In the genomic region with DNA sequence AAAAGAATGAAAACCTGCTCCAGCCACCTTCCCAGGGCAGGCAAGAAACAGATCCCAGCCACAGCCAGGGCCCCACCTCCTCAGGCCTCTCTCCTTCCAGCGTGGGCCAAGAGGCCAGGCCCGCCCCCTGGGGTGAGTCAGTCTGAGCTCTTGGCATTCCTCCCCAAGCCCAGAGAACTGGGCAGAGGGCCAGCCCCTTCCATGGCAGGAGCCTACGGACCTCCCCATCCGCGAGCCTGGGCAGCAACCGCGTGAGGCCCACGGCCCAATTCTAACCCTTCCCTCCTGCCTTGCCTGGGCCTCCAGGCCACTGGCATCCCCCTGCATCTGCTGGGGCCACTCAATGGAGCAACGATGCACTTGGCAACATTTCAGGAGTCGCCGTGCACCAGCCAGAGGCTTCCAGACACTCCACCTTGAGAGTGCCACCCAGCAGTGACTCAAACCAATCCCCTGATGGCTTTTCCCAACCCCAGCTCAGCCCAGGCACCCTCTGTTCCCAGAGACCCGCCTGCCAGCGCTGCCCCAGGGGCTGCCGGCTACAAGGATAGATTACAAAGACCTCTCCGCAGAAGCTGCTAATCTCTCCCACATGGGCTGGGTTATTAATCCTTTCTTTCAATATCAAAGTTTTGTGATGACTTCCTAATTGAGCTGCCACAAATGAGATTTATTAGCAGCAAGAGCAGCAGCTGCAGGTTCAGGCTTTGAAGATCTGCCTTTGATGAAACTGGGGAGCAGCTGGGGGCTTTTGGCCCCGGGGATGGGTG, we compare ENCODE assay signal across 8 cellular contexts.
A peak's percentile ranks its signal among the peaks of the same experiment; 100 is the strongest.
DNase-seq lines count a peak whose midpoint lies in the region; ATAC-seq and TF ChIP-seq lines count a peak whose summit lies in the region.

No MANE protein-coding gene starts in this region.

- peak overlapping the region; percentile 33 for H3K27ac Mint-ChIP-seq in activated naive CD4-positive, alpha-beta T cell treated with anti-CD3 and anti-CD28 coated beads, Interleukin-2, amount 10 ng/mL, durations not matched to agents 7 days and 5 days
- H3K27ac Mint-ChIP-seq in stimulated activated naive CD8-positive, alpha-beta T cell treated with anti-CD3 and anti-CD28 coated beads, Interleukin-15, Interleukin-2, amounts not matched to agents 100 ng/mL and 50 ng/mL, for 24 hours: peak overlapping the region; percentile 65

- H3K4me3 ChIP-seq in colonic mucosa: no peak overlapping the region
- H3K4me3 ChIP-seq in left lung: peak overlapping the region in 1 of 2 donors; percentile 27

- no peaks in the 10 kb centered on the region for H3K36me3 ChIP-seq in colonic mucosa
- H3K36me3 ChIP-seq in left lung: no peaks in the 10 kb centered on the region

- intact Hi-C loops in colonic mucosa (cut with DNase I): no loop called here
- intact Hi-C loops in left lung (cut with DNase I): no loop called here

- H3K36me3 Mint-ChIP-seq in activated naive CD4-positive, alpha-beta T cell treated with anti-CD3 and anti-CD28 coated beads, Interleukin-2, amount 10 ng/mL, durations not matched to agents 7 days and 5 days: peaks cover 75% of the 10 kb centered on the region
- H3K36me3 Mint-ChIP-seq in stimulated activated naive CD8-positive, alpha-beta T cell treated with anti-CD3 and anti-CD28 coated beads, Interleukin-15, Interleukin-2, amounts not matched to agents 100 ng/mL and 50 ng/mL, for 24 hours (ENCODE audit: low read depth): peaks cover 62% of the 10 kb centered on the region

- peaks cover 4% of the 10 kb centered on the region for H3K9me3 Mint-ChIP-seq in activated naive CD4-positive, alpha-beta T cell treated with anti-CD3 and anti-CD28 coated beads, Interleukin-2, amount 10 ng/mL, durations not matched to agents 7 days and 5 days
- no peaks in the 10 kb centered on the region for H3K9me3 Mint-ChIP-seq in stimulated activated naive CD8-positive, alpha-beta T cell treated with anti-CD3 and anti-CD28 coated beads, Interleukin-15, Interleukin-2, amounts not matched to agents 100 ng/mL and 50 ng/mL, for 24 hours

- peak overlapping the region in 1 of 2 donors; percentile 12 for H3K9ac ChIP-seq in colonic mucosa (ENCODE audit: low read depth in 2 of 2, low read length in 2 of 2)

- H3K27ac ChIP-seq in colonic mucosa (peak overlapping the region; percentile 60), left lung (peak overlapping the region; percentile 27 to 59)

- H3K4me1 ChIP-seq in colonic mucosa (peaks cover 11% of the 10 kb centered on the region), left lung (peaks cover 6 to 14% of the 10 kb centered on the region in 2 donors)

- DNase-seq in activated naive CD4-positive, alpha-beta T cell treated with anti-CD3 and anti-CD28 coated beads, Interleukin-2, amount 10 ng/mL, durations not matched to agents 7 days and 5 days: no peak
- no peak for DNase-seq in activated naive CD4-positive, alpha-beta T cell treated with anti-CD3 and anti-CD28 coated beads, Interleukin-2, amount 50 U/mL, for 16 hours
- DNase-seq in OCI-M1 (lab: John Stamatoyannopoulos, UW) (peak; percentile 15), colonic mucosa (peak; percentile 95), left lung (peak; percentile 92 to 94), GF-D8 (lab: John Stamatoyannopoulos, UW) (no peak)

- H3K9me3 ChIP-seq in colonic mucosa (no peaks in the 10 kb centered on the region), left lung (no peaks in the 10 kb centered on the region)

- ATAC-seq in left lung: peak; percentile 98
- ATAC-seq in HG02840 (IDR thresholded peaks at IDR 0.05; ENCODE audit: low FRiP score, unreplicated experiment): no peak

- no peaks in the 10 kb centered on the region for H3K27me3 Mint-ChIP-seq in activated naive CD4-positive, alpha-beta T cell treated with anti-CD3 and anti-CD28 coated beads, Interleukin-2, amount 10 ng/mL, durations not matched to agents 7 days and 5 days
- H3K27me3 Mint-ChIP-seq in stimulated activated naive CD8-positive, alpha-beta T cell treated with anti-CD3 and anti-CD28 coated beads, Interleukin-15, Interleukin-2, amounts not matched to agents 100 ng/mL and 50 ng/mL, for 24 hours: no peaks in the 10 kb centered on the region

- no peak overlapping the region for H3K4me3 Mint-ChIP-seq in activated naive CD4-positive, alpha-beta T cell treated with anti-CD3 and anti-CD28 coated beads, Interleukin-2, amount 10 ng/mL, durations not matched to agents 7 days and 5 days
- H3K4me3 Mint-ChIP-seq in stimulated activated naive CD8-positive, alpha-beta T cell treated with anti-CD3 and anti-CD28 coated beads, Interleukin-15, Interleukin-2, amounts not matched to agents 100 ng/mL and 50 ng/mL, for 24 hours: peak overlapping the region; percentile 30

- H3K27me3 ChIP-seq in colonic mucosa: no peaks in the 10 kb centered on the region
- H3K27me3 ChIP-seq in left lung: no peaks in the 10 kb centered on the region

- CTCF ChIA-PET in activated naive CD4-positive, alpha-beta T cell treated with anti-CD3 and anti-CD28 coated beads, Interleukin-2, amount 10 ng/mL, durations not matched to agents 7 days and 5 days (lab: Charles Lee): no interaction called here

- no peak for TF ChIP-seq CTCF in colonic mucosa (IDR thresholded peaks at IDR 0.05)
- TF ChIP-seq CTCF in left lung (IDR thresholded peaks at IDR 0.05): no peak

- H3K4me1 Mint-ChIP-seq in activated naive CD4-positive, alpha-beta T cell treated with anti-CD3 and anti-CD28 coated beads, Interleukin-2, amount 10 ng/mL, durations not matched to agents 7 days and 5 days: peaks cover 3% of the 10 kb centered on the region
- peaks cover 35% of the 10 kb centered on the region for H3K4me1 Mint-ChIP-seq in stimulated activated naive CD8-positive, alpha-beta T cell treated with anti-CD3 and anti-CD28 coated beads, Interleukin-15, Interleukin-2, amounts not matched to agents 100 ng/mL and 50 ng/mL, for 24 hours (ENCODE audit: low read depth)

Comparison
In these comparisons a context has a peak if more than half of its experiments do, and no peak if none do; other contexts are left out.
1. DNase-seq: peak in OCI-M1 (single experiment), colonic mucosa (single experiment) and left lung (2 of 2); none in activated naive CD4-positive, alpha-beta T cell treated with anti-CD3 and anti-CD28 coated beads, Interleukin-2, amount 10 ng/mL, durations not matched to agents 7 days and 5 days (single experiment), activated naive CD4-positive, alpha-beta T cell treated with anti-CD3 and anti-CD28 coated beads, Interleukin-2, amount 50 U/mL, for 16 hours (single experiment) and GF-D8 (single experiment).